In genomic region chr17:2925011-2925410, GRCh38 we compare ENCODE assay signal across 17 cellular contexts.
A peak's percentile ranks its signal among the peaks of the same experiment; 100 is the strongest.
DNase-seq lines count a peak whose midpoint lies in the region; ATAC-seq, FAIRE-seq and TF ChIP-seq lines count a peak whose summit lies in the region.
"Had no signal": no experiment of that assay in that cellular context is flagged by ENCODE, and none has a peak within 500 bp of the region (broad histone marks: within the 10 kb centered on the region; RNA-seq: fewer than 3 reads in every experiment).

No MANE protein-coding gene starts in this region.

- H3K23ac ChIP-seq in mesendoderm (ENCODE audit: low read length): no peak overlapping the region

- CTCF ChIA-PET in Caco-2 (lab: Charles Lee): interaction anchor here (0.9 kb wide), 1 partner anchor 76 kb away, joined by 3 read pairs; no protein-coding TSS in a partner anchor

- H3K27ac ChIP-seq in astrocyte (ENCODE audit: low read depth, low read length) (no peak overlapping the region), mesendoderm (ENCODE audit: low read depth, low read length) (peak overlapping the region; percentile 2), uterus (no peak overlapping the region), ascending aorta (no peak overlapping the region)
- H3K27ac ChIP-seq: ovary had no signal

- H2BK120ac ChIP-seq in mesendoderm (ENCODE audit: low read depth, low read length): no peak overlapping the region

- no peak overlapping the region for H4K8ac ChIP-seq in mesendoderm (ENCODE audit: low read depth, low read length)

- H3K4me2 ChIP-seq in astrocyte (ENCODE audit: low read length) (no peak overlapping the region), mesendoderm (ENCODE audit: low read length) (no peak overlapping the region)

- no peak for DNase-seq in Caco-2
- peak; percentile 85 for DNase-seq in MV-4-11 (lab: John Stamatoyannopoulos, UW)
- DNase-seq in astrocyte (ENCODE audit: low read depth): peak; percentile 43
- no peak for DNase-seq in mesendoderm
- no peak for DNase-seq in uterus
- no peak for DNase-seq in ascending aorta (ENCODE audit: low spot score in 2 of 2)
- DNase-seq: activated CD4-positive, alpha-beta T cell treated with anti-CD3 and anti-CD28 coated beads, Interleukin-2, amount 10 ng/mL, durations not matched to agents 7 days and 5 days; activated gamma-delta T cell; DND-41; esophagus squamous epithelium; NCI-H2227 treated with DMSO at 0.1 percent for 48 hours; NCI-H774; ovary; stimulated activated naive B cell treated with anti-CD40 and anti-IgM and Interleukin-4, amounts not matched to agents 10 μg/mL and 1 μg/mL and 100 μg/mL, for 72 hours; thyroid gland had no signal

- H3K9me3 Mint-ChIP-seq in Caco-2 (ENCODE audit: unreplicated experiment) (no peaks in the 10 kb centered on the region), astrocyte (ENCODE audit: unreplicated experiment) (peaks cover 6% of the 10 kb centered on the region)
- H3K9me3 Mint-ChIP-seq: activated CD4-positive, alpha-beta T cell treated with anti-CD3 and anti-CD28 coated beads, Interleukin-2, amount 10 ng/mL, durations not matched to agents 7 days and 5 days; stimulated activated naive B cell treated with anti-CD40 and anti-IgM and Interleukin-4, amounts not matched to agents 10 μg/mL and 1 μg/mL and 100 μg/mL, for 72 hours had no signal

- no peak for FAIRE-seq in astrocyte (lab: Jason Lieb, UNC)

- BruUV-seq in Caco-2 (replicated peaks; lab: Mats Ljungman, UMichigan): no TSS peak

- H3K27me3 Mint-ChIP-seq in Caco-2 (ENCODE audit: insufficient read depth, unreplicated experiment) (no peaks in the 10 kb centered on the region), astrocyte (ENCODE audit: low read depth, unreplicated experiment) (peaks cover 15% of the 10 kb centered on the region)
- H3K27me3 Mint-ChIP-seq: activated CD4-positive, alpha-beta T cell treated with anti-CD3 and anti-CD28 coated beads, Interleukin-2, amount 10 ng/mL, durations not matched to agents 7 days and 5 days had no signal

- no peak overlapping the region for H4K5ac ChIP-seq in mesendoderm (ENCODE audit: low read length)

- H3K79me1 ChIP-seq in mesendoderm (ENCODE audit: low read length): peaks cover 3% of the 10 kb centered on the region

- H3K36me3 ChIP-seq in Caco-2 (ENCODE audit: control insufficient read depth, insufficient read depth, low read length) (no peaks in the 10 kb centered on the region), astrocyte (ENCODE audit: insufficient read depth, low read length) (no peaks in the 10 kb centered on the region), mesendoderm (ENCODE audit: control insufficient read depth, insufficient read depth, low read length) (no peaks in the 10 kb centered on the region), uterus (no peaks in the 10 kb centered on the region), ascending aorta (no peaks in the 10 kb centered on the region)
- H3K36me3 ChIP-seq: esophagus squamous epithelium, ovary, thyroid gland had no signal

- no peaks in the 10 kb centered on the region for H3K4me1 Mint-ChIP-seq in Caco-2 (ENCODE audit: low read depth, unreplicated experiment)
- peaks cover 14% of the 10 kb centered on the region for H3K4me1 Mint-ChIP-seq in astrocyte (ENCODE audit: low read depth, unreplicated experiment)
- H3K4me1 Mint-ChIP-seq: activated CD4-positive, alpha-beta T cell treated with anti-CD3 and anti-CD28 coated beads, Interleukin-2, amount 10 ng/mL, durations not matched to agents 7 days and 5 days had no signal

- H3K4me3 ChIP-seq in Caco-2 (ENCODE audit: low read depth, low read length) (no peak overlapping the region), astrocyte (ENCODE audit: insufficient read depth, low read depth, low read length) (no peak overlapping the region), mesendoderm (ENCODE audit: low read length) (no peak overlapping the region), uterus (no peak overlapping the region), ascending aorta (no peak overlapping the region)
- H3K4me3 ChIP-seq: esophagus squamous epithelium, ovary, thyroid gland had no signal

- H3K27ac Mint-ChIP-seq in Caco-2 (ENCODE audit: unreplicated experiment) (peak overlapping the region; percentile 50), astrocyte (ENCODE audit: unreplicated experiment) (no peak overlapping the region)
- H3K27ac Mint-ChIP-seq: activated CD4-positive, alpha-beta T cell treated with anti-CD3 and anti-CD28 coated beads, Interleukin-2, amount 10 ng/mL, durations not matched to agents 7 days and 5 days; stimulated activated naive B cell treated with anti-CD40 and anti-IgM and Interleukin-4, amounts not matched to agents 10 μg/mL and 1 μg/mL and 100 μg/mL, for 72 hours had no signal

- H3K56ac ChIP-seq in mesendoderm (ENCODE audit: low read length): no peak overlapping the region

- no peak overlapping the region for H2AK5ac ChIP-seq in mesendoderm (ENCODE audit: low read length)

- no peaks in the 10 kb centered on the region for H3K27me3 ChIP-seq in Caco-2 (replicated peaks; ENCODE audit: control insufficient read depth, insufficient read depth, low read length)
- H3K27me3 ChIP-seq in astrocyte (ENCODE audit: insufficient read depth, low read length): no peaks in the 10 kb centered on the region
- no peaks in the 10 kb centered on the region for H3K27me3 ChIP-seq in mesendoderm (ENCODE audit: insufficient read depth, low read length, poor library complexity)
- no peaks in the 10 kb centered on the region for H3K27me3 ChIP-seq in uterus
- H3K27me3 ChIP-seq in ascending aorta: no peaks in the 10 kb centered on the region
- H3K27me3 ChIP-seq: esophagus squamous epithelium, ovary, thyroid gland had no signal

- H3K9ac ChIP-seq in astrocyte (ENCODE audit: low read length) (no peak overlapping the region), mesendoderm (ENCODE audit: low read length) (no peak overlapping the region)

- POLR2A ChIA-PET in Caco-2 (lab: Charles Lee): no interaction called here

- no peak overlapping the region for H2BK15ac ChIP-seq in mesendoderm (replicated peaks; ENCODE audit: low read depth)

- no peaks in the 10 kb centered on the region; the same call in 1 of the 2 replicates for H3K4me1 ChIP-seq in Caco-2
- H3K4me1 ChIP-seq in astrocyte (ENCODE audit: insufficient read depth, low read length): peaks cover 9% of the 10 kb centered on the region
- peaks cover 3% of the 10 kb centered on the region for H3K4me1 ChIP-seq in mesendoderm (ENCODE audit: control insufficient read depth, low read depth, low read length)
- no peaks in the 10 kb centered on the region for H3K4me1 ChIP-seq in uterus
- no peaks in the 10 kb centered on the region for H3K4me1 ChIP-seq in ascending aorta

- no peaks in the 10 kb centered on the region for H4K20me1 ChIP-seq in astrocyte (ENCODE audit: insufficient read depth, low read length)

- H3K79me2 ChIP-seq in astrocyte (ENCODE audit: insufficient read depth, low read length) (no peaks in the 10 kb centered on the region), mesendoderm (ENCODE audit: control insufficient read depth, insufficient read depth, low read length) (peaks cover 2% of the 10 kb centered on the region)

- ATAC-seq in GM18498 (IDR thresholded peaks at IDR 0.05; ENCODE audit: unreplicated experiment): no peak
- no peak for ATAC-seq in HG02938 (IDR thresholded peaks at IDR 0.05; ENCODE audit: unreplicated experiment)
- ATAC-seq: stimulated activated naive B cell treated with anti-CD40 and anti-IgM and Interleukin-4, amounts not matched to agents 10 μg/mL and 1 μg/mL and 100 μg/mL, for 72 hours had no signal

- no peak for TF ChIP-seq CTCF in Caco-2 (IDR thresholded peaks at IDR 0.05; ENCODE audit: insufficient read depth in 1 of 2, low read depth in 1 of 2, low read length in 1 of 2, severe bottlenecking in 1 of 2, unreplicated experiment in 1 of 2)
- TF ChIP-seq CTCF in astrocyte (IDR thresholded peaks at IDR 0.05; ENCODE audit: insufficient read depth, low read depth, low read length): no peak
- no peak for TF ChIP-seq CTCF in uterus (IDR thresholded peaks at IDR 0.05)
- TF ChIP-seq CTCF in ascending aorta (IDR thresholded peaks at IDR 0.05): no peak

- peaks cover 4% of the 10 kb centered on the region for H3K36me3 Mint-ChIP-seq in Caco-2 (ENCODE audit: insufficient read depth, unreplicated experiment)
- peaks cover 5% of the 10 kb centered on the region for H3K36me3 Mint-ChIP-seq in astrocyte (ENCODE audit: low read depth, unreplicated experiment)

- no CpG with 5 or more reads among the region's 8 CpGs for WGBS in mesendoderm (ENCODE audit: extremely low coverage, insufficient coverage, low lambda C conversion rate)

- H3K4me3 Mint-ChIP-seq in Caco-2 (ENCODE audit: unreplicated experiment) (no peak overlapping the region), astrocyte (ENCODE audit: unreplicated experiment) (no peak overlapping the region)
- H3K4me3 Mint-ChIP-seq: activated CD4-positive, alpha-beta T cell treated with anti-CD3 and anti-CD28 coated beads, Interleukin-2, amount 10 ng/mL, durations not matched to agents 7 days and 5 days; stimulated activated naive B cell treated with anti-CD40 and anti-IgM and Interleukin-4, amounts not matched to agents 10 μg/mL and 1 μg/mL and 100 μg/mL, for 72 hours had no signal

- no peak overlapping the region for H3K4ac ChIP-seq in mesendoderm (ENCODE audit: low read depth, low read length)

- H3K18ac ChIP-seq in mesendoderm (ENCODE audit: low read length): no peak overlapping the region

- intact Hi-C loops in Caco-2 (cut with micrococcal nuclease; ENCODE audit: unreplicated experiment): no loop called here
- intact Hi-C loops in uterus (cut with DNase I; ENCODE audit: low total_unique reads): no loop called here
- intact Hi-C loops in ascending aorta (cut with DNase I): no loop called here

- no peak overlapping the region for H2AFZ ChIP-seq in astrocyte (ENCODE audit: low read depth, low read length)

- H2BK5ac ChIP-seq in mesendoderm (ENCODE audit: low read length): no peak overlapping the region

- no peak for TF ChIP-seq POLR2A in uterus (IDR thresholded peaks at IDR 0.05)

- no peaks in the 10 kb centered on the region for H3K9me3 ChIP-seq in Caco-2
- H3K9me3 ChIP-seq in astrocyte (ENCODE audit: insufficient read depth, low read depth, low read length): no peaks in the 10 kb centered on the region
- H3K9me3 ChIP-seq in uterus: no peaks in the 10 kb centered on the region
- no peaks in the 10 kb centered on the region for H3K9me3 ChIP-seq in ascending aorta
- H3K9me3 ChIP-seq: esophagus squamous epithelium, ovary, thyroid gland had no signal

Comparison
In these comparisons a context has a peak if more than half of its experiments do, and no peak if none do; other contexts are left out.
1. DNase-seq: peak in MV-4-11 (single experiment) and astrocyte (single experiment); none in Caco-2 (0 of 2), mesendoderm (single experiment), uterus (0 of 2) and ascending aorta (0 of 2).